ENCODE assay signal across 12 cellular contexts in genomic region chr19:47363758-47364529, GRCh38. TPM values are rescaled to one million over a fixed set of nuclear protein-coding genes. Genes with fewer than 3 reads are reported as not detected.
DNase-seq lines count a peak whose midpoint lies in the region; ATAC-seq lines count a peak whose summit lies in the region.
"Had no signal": no experiment of that assay in that cellular context is flagged by ENCODE, and none has a peak within 500 bp of the region (broad histone marks: within the 10 kb centered on the region; RNA-seq: fewer than 3 reads in every experiment).

No MANE protein-coding gene starts in this region.

- H3K4me3 ChIP-seq in skeletal muscle satellite cell (ENCODE audit: low read length): no peak overlapping the region
- H3K4me3 ChIP-seq: thoracic aorta had no signal

- peak; percentile 24 for DNase-seq in NCI-H2227 (lab: John Stamatoyannopoulos, UW; ENCODE audit: unreplicated experiment)
- DNase-seq in NCI-H2227 treated with DMSO at 0.1 percent for 48 hours (lab: John Stamatoyannopoulos, UW): no peak
- peak; percentile 63 to 77 for DNase-seq in dermis microvascular lymphatic vessel endothelial cell (ENCODE audit: low read depth in 2 of 2)
- DNase-seq: activated CD4-positive, alpha-beta T cell treated with anti-CD3 and anti-CD28 coated beads, Interleukin-2, amount 50 U/mL, for 1 hour; amygdala; NCI-H1092 treated with DMSO at 0.1 percent for 48 hours; stimulated activated CD4-positive, alpha-beta T cell treated with anti-CD3 and anti-CD28 coated beads, Interleukin-2, amount 100 ng/mL, for 24 hours had no signal

- no peaks in the 10 kb centered on the region for H3K27me3 ChIP-seq in skeletal muscle satellite cell (ENCODE audit: control insufficient read depth, insufficient read depth, low read length)

- no peaks in the 10 kb centered on the region for H3K9me3 ChIP-seq in skeletal muscle satellite cell (replicated peaks; ENCODE audit: low read length)
- H3K9me3 ChIP-seq: thoracic aorta had no signal

- H3K9ac ChIP-seq in skeletal muscle satellite cell (ENCODE audit: low read depth, low read length): no peak overlapping the region

- peaks cover 14% of the 10 kb centered on the region for H3K4me1 ChIP-seq in skeletal muscle satellite cell (ENCODE audit: control insufficient read depth, insufficient read depth, low read length)

- no peak for ATAC-seq in GM21576 (IDR thresholded peaks at IDR 0.05; ENCODE audit: unreplicated experiment)
- ATAC-seq in GM19035 (IDR thresholded peaks at IDR 0.05; ENCODE audit: unreplicated experiment): no peak

- peak overlapping the region; percentile 28 for H3K4me2 ChIP-seq in skeletal muscle satellite cell (ENCODE audit: low read length)

- peaks cover 50% of the 10 kb centered on the region for H3K36me3 ChIP-seq in skeletal muscle satellite cell (ENCODE audit: insufficient read depth, low read length)

RNA-seq across cellular contexts. Expression of gene DHX34, which starts 14.8 kb away (rescaled TPM):
- 5.0 and 6.3 TPM in 2 replicates for total RNA-seq in dermis microvascular lymphatic vessel endothelial cell
- 18.8 and 21.3 TPM in 2 replicates for total RNA-seq in skeletal muscle satellite cell (2012; rRNA removed)

RNA-seq across cellular contexts. Expression of gene C5AR2, which starts 32.0 kb away (rescaled TPM):
- total RNA-seq in dermis microvascular lymphatic vessel endothelial cell: 0.13 TPM in 2 replicates
- total RNA-seq in skeletal muscle satellite cell (2012; rRNA removed): 0.44 and 0.76 TPM in 2 replicates
- total RNA-seq: A673 had no signal

RNA-seq across cellular contexts. Expression of gene C5AR1, which starts 54.3 kb away (rescaled TPM):
- total RNA-seq in dermis microvascular lymphatic vessel endothelial cell: not detected in 2 replicates
- total RNA-seq in skeletal muscle satellite cell (2012; rRNA removed): under 0.01 TPM in 1 of 2 replicates, not detected in the other

RNA-seq across cellular contexts. Expression of gene MEIS3, which starts 55.4 kb away (rescaled TPM):
- total RNA-seq in dermis microvascular lymphatic vessel endothelial cell: 0.13 and 0.26 TPM in 2 replicates
- total RNA-seq in skeletal muscle satellite cell (2012; rRNA removed): 39.0 and 40.8 TPM in 2 replicates
